ENCODE assay signal across 8 cellular contexts in genomic region chr17:7219812-7220592, GRCh38. TPM values are rescaled to one million over a fixed set of nuclear protein-coding genes. Genes with fewer than 3 reads are reported as not detected.
A peak's percentile ranks its signal among the peaks of the same experiment; 100 is the strongest.
DNase-seq lines count a peak whose midpoint lies in the region; ATAC-seq and TF ChIP-seq lines count a peak whose summit lies in the region.

Gene ACADVL, plus strand, starts transcription at chr17:7219938. Its CDS starts 47 bp downstream, at chr17:7219985.
Gene DLG4, minus strand, starts transcription at chr17:7219836.

- WGBS in IMR-90 (ENCODE audit: extremely low coverage in 2 of 2, insufficient read length in 1 of 2), 2 experiments, result 1% methylated on average over 29 of the region's 63 CpGs; no CpG with 5 or more reads in 1 of the 2 experiments

- peaks cover 56% of the 10 kb centered on the region for H3K4me1 Mint-ChIP-seq in activated naive CD8-positive, alpha-beta T cell treated with anti-CD3 and anti-CD28 coated beads for 36 hours

- H3K9ac ChIP-seq in IMR-90 (ENCODE audit: low read depth, low read length), result peak within 1 kb of the TSS; percentile 72

- H3K9me3 ChIP-seq in IMR-90 (ENCODE audit: control insufficient read depth, insufficient read depth, low read length), result no peaks in the 10 kb centered on the region
- H3K9me3 ChIP-seq in osteoblast (ENCODE audit: low read depth, low read length), result no peaks in the 10 kb centered on the region
- H3K9me3 ChIP-seq in thoracic aorta, result no peaks in the 10 kb centered on the region

- TF ChIP-seq POLR2A in IMR-90 (IDR thresholded peaks at IDR 0.05; ENCODE audit: low read depth, low read length), result peak; percentile 95

- peak; percentile 90 for DNase-seq in CD1c-positive myeloid dendritic cell (ENCODE audit: extremely low spot score)
- DNase-seq in IMR-90, result peak; percentile 86
- peak; percentile 48 for DNase-seq in SKM-1 treated with dmso at 0.1 percent for 144 hours (lab: John Stamatoyannopoulos, UW; ENCODE audit: unreplicated experiment)
- DNase-seq in activated naive CD8-positive, alpha-beta T cell treated with anti-CD3 and anti-CD28 coated beads for 36 hours, result peak; percentile 90
- DNase-seq in glomerular visceral epithelial cell (ENCODE audit: extremely low spot score), result peak; percentile 89
- DNase-seq in osteoblast (ENCODE audit: insufficient read length, low spot score, missing footprints), result peak; percentile 99
- DNase-seq in thoracic aorta (ENCODE audit: low spot score), result peak; percentile 89

- peak within 1 kb of the TSS; percentile 97 for H4K91ac ChIP-seq in IMR-90 (ENCODE audit: insufficient read depth, low read depth, low read length)

- H3K4ac ChIP-seq in IMR-90 (ENCODE audit: low read depth, low read length), result peak within 1 kb of the TSS; percentile 99

- BruUV-seq in IMR-90 (replicated peaks; lab: Mats Ljungman, UMichigan), result TSS peak; percentile 48

- peaks cover 3% of the 10 kb centered on the region for H3K27me3 Mint-ChIP-seq in activated naive CD8-positive, alpha-beta T cell treated with anti-CD3 and anti-CD28 coated beads for 36 hours

- peaks cover 13% of the 10 kb centered on the region for H3K36me3 Mint-ChIP-seq in activated naive CD8-positive, alpha-beta T cell treated with anti-CD3 and anti-CD28 coated beads for 36 hours

- H3K27ac ChIP-seq in IMR-90 (ENCODE audit: insufficient read depth, low read length) (peak within 1 kb of the TSS; percentile 77), osteoblast (ENCODE audit: low read depth, low read length) (peak within 1 kb of the TSS; percentile 94), thoracic aorta (peak within 1 kb of the TSS; percentile 89 to 90)

- peak within 1 kb of the TSS; percentile 83 for H3K56ac ChIP-seq in IMR-90 (ENCODE audit: extremely low read depth, insufficient read depth, low read length)

- H3K4me2 ChIP-seq in IMR-90 (ENCODE audit: low read depth, low read length) (peak within 1 kb of the TSS; percentile 81), osteoblast (ENCODE audit: insufficient read depth, low read length) (peak within 1 kb of the TSS; percentile 99)

- H3K9me3 Mint-ChIP-seq in activated naive CD8-positive, alpha-beta T cell treated with anti-CD3 and anti-CD28 coated beads for 36 hours, result no peaks in the 10 kb centered on the region

- H2AFZ ChIP-seq in IMR-90 (replicated peaks; ENCODE audit: low read length, poor library complexity), result peak within 1 kb of the TSS; percentile 95
- peak within 1 kb of the TSS; percentile 89 for H2AFZ ChIP-seq in osteoblast (ENCODE audit: low read length)

- H3K27me3 ChIP-seq in IMR-90 (ENCODE audit: control insufficient read depth, insufficient read depth, low read length), result no peaks in the 10 kb centered on the region
- no peaks in the 10 kb centered on the region for H3K27me3 ChIP-seq in osteoblast (ENCODE audit: insufficient read depth, low read length)
- no peaks in the 10 kb centered on the region for H3K27me3 ChIP-seq in thoracic aorta (replicated peaks; ENCODE audit: insufficient read depth)

- TF ChIP-seq RAD21 in IMR-90 (IDR thresholded peaks at IDR 0.05; ENCODE audit: low read length), result no peak

- H3K23ac ChIP-seq in IMR-90 (ENCODE audit: low read depth, low read length), result peak within 1 kb of the TSS; percentile 86

- CTCF ChIA-PET in IMR-90 (lab: Yijun Ruan, JAX), result interaction anchor here (0.6 to 1.0 kb wide), 3 partner anchors 11 to 130 kb away, joined by 3 to 5 read pairs (median 4); partner anchors contain the start of gene PHF23

- peak within 1 kb of the TSS; percentile 86 for H2BK5ac ChIP-seq in IMR-90 (ENCODE audit: low read depth, low read length, poor library complexity, severe bottlenecking)

- no peak for TF ChIP-seq CTCF in IMR-90 (conservative IDR thresholded peaks at IDR 0.05; ENCODE audit: low read depth, low read length)
- TF ChIP-seq CTCF in osteoblast (IDR thresholded peaks at IDR 0.05; ENCODE audit: extremely low read depth, low read depth, low read length), result no peak
- no peak for TF ChIP-seq CTCF in thoracic aorta (IDR thresholded peaks at IDR 0.05)

- peak within 1 kb of the TSS; percentile 98 to 99 for H4K8ac ChIP-seq in IMR-90 (ENCODE audit: low read depth in 2 of 2, low read length in 2 of 2)

- peak within 1 kb of the TSS; percentile 93 for H2AK5ac ChIP-seq in IMR-90 (ENCODE audit: low read depth, low read length)

- H3K4me3 ChIP-seq in IMR-90 (ENCODE audit: insufficient read depth, low read depth, low read length) (peak within 1 kb of the TSS; percentile 66), osteoblast (ENCODE audit: insufficient read depth, low read length) (peak within 1 kb of the TSS; percentile 97), thoracic aorta (peak within 1 kb of the TSS; percentile 83)

- H2BK15ac ChIP-seq in IMR-90 (ENCODE audit: low read depth, low read length), result peak within 1 kb of the TSS; percentile 78; the same call in 2 of the 3 replicates

- dilution Hi-C loops in IMR-90 (cut with HindIII; ENCODE audit: low sequenced_read_pairs, unreplicated experiment), result no loop called here

- H4K20me1 ChIP-seq in IMR-90 (ENCODE audit: insufficient read depth, low read length) (peaks cover 49% of the 10 kb centered on the region), osteoblast (ENCODE audit: insufficient read depth, low read length) (peaks cover 57% of the 10 kb centered on the region)

- POLR2A ChIA-PET in IMR-90 (lab: Charles Lee; ENCODE audit: unreplicated experiment), result interaction anchor here (0.6 to 1.4 kb wide), 4 partner anchors 9 to 175 kb away, joined by 3 to 5 read pairs (median 4); partner anchors contain the start of gene GABARAP

- intact Hi-C loops in IMR-90 (cut with micrococcal nuclease), result loop anchor here (2.0 kb wide), 1 partner anchor 15 kb away; the partner anchor contains the start of gene DVL2

- H2AK9ac ChIP-seq in IMR-90 (replicated peaks; ENCODE audit: low read depth, low read length, poor library complexity), result peak within 1 kb of the TSS; percentile 93

- H3K9me1 ChIP-seq in IMR-90 (ENCODE audit: insufficient read depth, low read length), result peaks cover 21% of the 10 kb centered on the region; the same call in 1 of the 2 replicates

- H3K79me2 ChIP-seq in osteoblast (ENCODE audit: insufficient read depth, low read length), result peaks cover 52% of the 10 kb centered on the region

- in situ Hi-C loops in IMR-90 (cut with MboI; ENCODE audit: low sequenced_read_pairs), result no loop called here

- H3K4me3 Mint-ChIP-seq in activated naive CD8-positive, alpha-beta T cell treated with anti-CD3 and anti-CD28 coated beads for 36 hours, result peak within 1 kb of the TSS; percentile 99

- ATAC-seq in GM19438 (IDR thresholded peaks at IDR 0.05; ENCODE audit: low read depth, unreplicated experiment) (peak; percentile 53), IMR-90 (ENCODE audit: low read depth) (peak; percentile 71), thoracic aorta (ENCODE audit: insufficient number of reproducible peaks, low FRiP score, low read depth) (peak; percentile 72)

- H3K36me3 ChIP-seq in IMR-90 (ENCODE audit: control insufficient read depth, insufficient read depth, low read length) (peaks cover 39% of the 10 kb centered on the region), osteoblast (ENCODE audit: insufficient read depth, low read length) (peaks cover 42% of the 10 kb centered on the region), thoracic aorta (peaks cover 14% of the 10 kb centered on the region)

- H2BK120ac ChIP-seq in IMR-90 (ENCODE audit: low read depth, low read length), result peak within 1 kb of the TSS; percentile 86

- H2BK20ac ChIP-seq in IMR-90 (ENCODE audit: low read depth, low read length), result peak within 1 kb of the TSS; percentile 18; the same call in 1 of the 2 replicates

- H3K27ac Mint-ChIP-seq in activated naive CD8-positive, alpha-beta T cell treated with anti-CD3 and anti-CD28 coated beads for 36 hours, result peak within 1 kb of the TSS; percentile 96

- H3K4me1 ChIP-seq in IMR-90 (ENCODE audit: control insufficient read depth, insufficient read depth, low read length) (peaks cover 24% of the 10 kb centered on the region), osteoblast (ENCODE audit: insufficient read depth, low read length) (peaks cover 48% of the 10 kb centered on the region), thoracic aorta (ENCODE audit: control insufficient read depth in 1 of 2, low read depth in 2 of 2) (peaks cover 29 to 54% of the 10 kb centered on the region in 2 donors)

- peak within 1 kb of the TSS; percentile 66 for H4K5ac ChIP-seq in IMR-90 (ENCODE audit: low read depth, low read length)

- H3K18ac ChIP-seq in IMR-90 (ENCODE audit: low read depth, low read length), result peak within 1 kb of the TSS; percentile 27; the same call in 1 of the 2 replicates

- peak within 1 kb of the TSS; percentile 90 for H3K14ac ChIP-seq in IMR-90 (replicated peaks; ENCODE audit: low read depth, low read length)

- peaks cover 12 to 83% of the 10 kb centered on the region in 2 experiments for H3K79me1 ChIP-seq in IMR-90 (ENCODE audit: low read depth in 1 of 2, low read length in 2 of 2)

TF ChIP-seq in IMR-90, 13 proteins besides CTCF, POLR2A, EP300 and RAD21 (continues in another document):
- peak; percentile 83; the same call in 1 of the 2 replicates for TF ChIP-seq FOS (IDR thresholded peaks at IDR 0.05; ENCODE audit: low read depth, low read length)
- no peak for TF ChIP-seq RCOR1 (IDR thresholded peaks at IDR 0.05; ENCODE audit: insufficient replicate concordance, low read length)
- TF ChIP-seq CEBPB (IDR thresholded peaks at IDR 0.05; ENCODE audit: low read depth, low read length), result no peak
- peak; percentile 61 for TF ChIP-seq BHLHE40 (IDR thresholded peaks at IDR 0.05; ENCODE audit: low read depth, low read length)
- no peak for TF ChIP-seq RFX5 (IDR thresholded peaks at IDR 0.05; ENCODE audit: low read depth, low read length)
- TF ChIP-seq MAZ (IDR thresholded peaks at IDR 0.05; ENCODE audit: borderline replicate concordance, low read depth, low read length), result peak; percentile 28; the same call in 1 of the 2 replicates
- 0 out of 2 replicates have a peak, but pooled peaks have one; percentile 36 for TF ChIP-seq CHD1 (IDR thresholded peaks at IDR 0.05; ENCODE audit: low read depth, low read length)

RNA-seq across cellular contexts. Expression of gene ACADVL, which starts in this region (rescaled TPM):
- 129 and 139 TPM in 2 replicates for total RNA-seq in IMR-90 (2012; rRNA removed)
- 752 and 844 TPM in 2 replicates for polyA plus RNA-seq in IMR-90 (2012; rRNA removed)
- 312 and 348 TPM in 2 replicates for polyA plus RNA-seq in IMR-90 (2012; cell fraction: cytosol; rRNA removed)
- polyA plus RNA-seq in IMR-90 (2012; cell fraction: nucleus; rRNA removed; ENCODE audit: low replicate concordance), result 6,277 and 8,711 TPM in 2 replicates
- 100 to 1,000 TPM; 245 to 256 TPM for total RNA-seq in activated naive CD8-positive, alpha-beta T cell treated with anti-CD3 and anti-CD28 coated beads for 36 hours
- total RNA-seq in osteoblast, result 162 and 163 TPM in 2 replicates
- total RNA-seq in thoracic aorta, result 100 to 1,000 TPM; 369 to 471 TPM

RNA-seq across cellular contexts. Expression of gene DLG4, which starts in this region (rescaled TPM):
- total RNA-seq in IMR-90 (2012; rRNA removed) (8.1 and 8.2 TPM in 2 replicates), osteoblast (10.1 and 11.8 TPM in 2 replicates), thoracic aorta (10 to 100 TPM; 14.0 to 14.8 TPM)
- polyA plus RNA-seq in IMR-90 (2012; rRNA removed), result 28.5 and 30.5 TPM in 2 replicates
- polyA plus RNA-seq in IMR-90 (2012; cell fraction: cytosol; rRNA removed), result 13.6 and 24.5 TPM in 2 replicates
- 118 and 142 TPM in 2 replicates for polyA plus RNA-seq in IMR-90 (2012; cell fraction: nucleus; rRNA removed; ENCODE audit: low replicate concordance)
- total RNA-seq in activated naive CD8-positive, alpha-beta T cell treated with anti-CD3 and anti-CD28 coated beads for 36 hours, result 1 to 10 TPM; 8.9 to 9.8 TPM

Comparison
In these comparisons a context has a peak if more than half of its experiments do, and no peak if none do; other contexts are left out.
1. Peak in every context shown above with its lines: DNase-seq, ATAC-seq, H3K4me3 ChIP-seq and H3K27ac ChIP-seq.
2. DNase-seq: peak in every context shown above with its lines; median percentile 99 in osteoblast; 90 in CD1c-positive myeloid dendritic cell; 90 in activated naive CD8-positive, alpha-beta T cell treated with anti-CD3 and anti-CD28 coated beads for 36 hours; 89 in glomerular visceral epithelial cell; 89 in thoracic aorta; 86 in IMR-90; 48 in SKM-1 treated with dmso at 0.1 percent for 144 hours.